Comparison of ENCODE assay signal across 15 cellular contexts in the genomic region with DNA sequence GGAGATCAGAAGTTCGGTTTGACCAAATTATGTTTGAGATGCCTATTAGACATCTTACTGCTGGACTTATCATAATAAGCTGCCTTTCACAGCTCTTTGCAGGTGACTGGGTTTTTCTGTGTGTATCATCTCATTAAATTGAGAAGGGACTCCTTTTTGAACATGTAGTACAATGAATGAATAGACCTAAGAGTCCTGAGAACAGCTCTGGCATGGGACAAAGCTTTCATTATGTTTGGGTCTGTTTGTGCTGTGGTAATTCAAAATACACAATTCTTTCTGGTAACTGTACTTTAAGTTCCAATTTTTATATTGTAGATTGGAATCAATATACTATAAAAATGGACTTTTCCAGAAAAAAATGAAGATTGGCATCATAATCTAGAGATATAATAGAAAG.
DNase-seq lines count a peak whose midpoint lies in the region; ATAC-seq and TF ChIP-seq lines count a peak whose summit lies in the region.
"Had no signal": no experiment of that assay in that cellular context is flagged by ENCODE, and none has a peak within 500 bp of the region (broad histone marks: within the 10 kb centered on the region; RNA-seq: fewer than 3 reads in every experiment).

No MANE protein-coding gene starts in this region.

- DNase-seq in SK-MEL-5 (ENCODE audit: low read depth, low spot score) (peak; percentile 56), medulla oblongata (ENCODE audit: extremely low spot score) (peak; percentile 33), superior temporal gyrus (ENCODE audit: extremely low spot score) (peak; percentile 28), spleen (no peak), NCI-H2171 treated with DMSO at 0.1 percent for 48 hours (lab: John Stamatoyannopoulos, UW) (no peak), heart left ventricle (no peak)
- DNase-seq: C1 segment of cervical spinal cord; Calu3; CD4-positive, alpha-beta memory T cell; COR-L47; DMS53; DMS79 treated with DMSO at 0.1 percent for 48 hours; GM23248; H7; HCEC 1CT had no signal

- H3K4me1 ChIP-seq in spleen (no peaks in the 10 kb centered on the region), heart left ventricle (no peaks in the 10 kb centered on the region)

- TF ChIP-seq CTCF in spleen (IDR thresholded peaks at IDR 0.05 in 8 of 11, conservative IDR thresholded peaks at IDR 0.05 in 3 of 11) (no peak), heart left ventricle (IDR thresholded peaks at IDR 0.05) (no peak)

- in situ Hi-C loops in SK-MEL-5 (cut with HindIII; ENCODE audit: low pct_unique_long_range_greater_than_20kb, low sequenced_read_pairs): no loop called here

- H3K9me3 ChIP-seq in spleen (no peaks in the 10 kb centered on the region), heart left ventricle (no peaks in the 10 kb centered on the region)

- no peak overlapping the region for H3K4me3 ChIP-seq in spleen
- no peak overlapping the region for H3K4me3 ChIP-seq in heart left ventricle
- H3K4me3 ChIP-seq: GM23248 had no signal

- H3K36me3 ChIP-seq in spleen (peaks cover 0 to 24% (median 8%) of the 10 kb centered on the region in 6 donors), heart left ventricle (peaks cover 0 to 94% (median 30%) of the 10 kb centered on the region in 9 donors)

- H3K27ac ChIP-seq in spleen: no peak overlapping the region
- no peak overlapping the region for H3K27ac ChIP-seq in heart left ventricle
- H3K27ac ChIP-seq: GM23248 had no signal

- TF ChIP-seq POLR2A in spleen (IDR thresholded peaks at IDR 0.05) (no peak), heart left ventricle (IDR thresholded peaks at IDR 0.05) (no peak)

- intact Hi-C loops in spleen (cut with DNase I; ENCODE audit: low total_unique reads) (no loop called here), heart left ventricle (cut with DNase I) (no loop called here)

- H3K27me3 ChIP-seq in spleen (replicated peaks in 1 of 7) (no peaks in the 10 kb centered on the region), heart left ventricle (no peaks in the 10 kb centered on the region)

- ATAC-seq in heart left ventricle: no peak

- 90 to 100% (median 96%) methylated on average over 1 of the region's 1 CpG for WGBS in spleen, 5 donors
- 81 to 100% (median 92%) methylated on average over 1 of the region's 1 CpG for WGBS in heart left ventricle, 4 donors

Comparison
In these comparisons a context has a peak if more than half of its experiments do, and no peak if none do; other contexts are left out.
1. DNase-seq: peak in SK-MEL-5 (single experiment), medulla oblongata (single experiment) and superior temporal gyrus (single experiment); none in spleen (single experiment), NCI-H2171 treated with DMSO at 0.1 percent for 48 hours (single experiment) and heart left ventricle (0 of 5).